ENCODE assay signal across 17 cellular contexts in the genomic region with DNA sequence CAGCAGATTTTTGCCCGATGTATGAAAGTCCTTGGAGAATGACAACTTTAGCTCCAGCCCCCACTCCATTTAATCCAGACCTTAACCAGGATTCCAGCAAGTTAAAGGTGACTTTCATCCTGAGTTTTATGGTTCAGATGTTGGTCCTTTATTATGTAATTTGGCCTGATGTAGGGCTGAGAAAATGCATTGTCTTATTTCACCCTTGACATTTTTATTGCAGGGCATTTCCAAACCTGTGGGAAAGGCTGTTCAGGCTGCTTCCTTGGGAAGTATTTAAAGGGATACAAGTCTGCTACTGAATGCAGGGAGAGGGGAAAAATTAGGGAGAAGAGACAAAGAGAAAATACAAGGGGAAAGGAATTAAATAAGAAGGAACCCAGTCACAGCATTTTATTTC. TPM values are rescaled to one million over a fixed set of nuclear protein-coding genes. Genes with fewer than 3 reads are reported as not detected.
DNase-seq lines count a peak whose midpoint lies in the region; ATAC-seq and TF ChIP-seq lines count a peak whose summit lies in the region.
"Had no signal": no experiment of that assay in that cellular context is flagged by ENCODE, and none has a peak within 500 bp of the region (broad histone marks: within the 10 kb centered on the region; RNA-seq: fewer than 3 reads in every experiment).

No MANE protein-coding gene starts in this region.

- no peaks in the 10 kb centered on the region for H3K27me3 ChIP-seq in body of pancreas
- H3K27me3 ChIP-seq in lung (ENCODE audit: control insufficient read depth, insufficient read depth), result no peaks in the 10 kb centered on the region
- H3K27me3 ChIP-seq: BLaER1 had no signal

- H3K27ac ChIP-seq in body of pancreas (peak overlapping the region in 1 of 4 donors; percentile 13), lung (ENCODE audit: low read depth in 1 of 2, low read length in 1 of 2) (no peak overlapping the region)
- H3K27ac ChIP-seq: A549, BLaER1, KMS-11 had no signal

- H3K4me3 ChIP-seq in body of pancreas (no peak overlapping the region), lung (no peak overlapping the region)
- H3K4me3 ChIP-seq: A549, BLaER1, GM12878 had no signal

- ATAC-seq in body of pancreas (peak; percentile 47), lung (ENCODE audit: insufficient read depth, low FRiP score) (no peak)
- ATAC-seq: A549, GM12878, HCT116, HepG2 had no signal

- WGBS in body of pancreas, 2 donors, result 22 to 50% methylated on average over 1 of the region's 1 CpG
- WGBS in lung, 2 donors, result 59 to 71% methylated on average over 1 of the region's 1 CpG

- DNase-seq in EH (ENCODE audit: low read depth) (peak; percentile 19), body of pancreas (no peak), lung (ENCODE audit: low spot score) (peak; percentile 5), ureter (ENCODE audit: low spot score) (peak; percentile 6), NCI-H1105 treated with DMSO at 0.1 percent for 48 hours (lab: John Stamatoyannopoulos, UW) (no peak), cerebellum (ENCODE audit: low spot score) (no peak), HK-2 (ENCODE audit: unreplicated experiment) (no peak)
- DNase-seq: AML-193; Caco-2; CD8-positive, alpha-beta memory T cell; DND-41 had no signal

- H3K4me1 ChIP-seq in body of pancreas (peaks cover 4% of the 10 kb centered on the region), lung (ENCODE audit: control insufficient read depth in 2 of 2, insufficient read depth in 2 of 2, low read length in 2 of 2) (no peaks in the 10 kb centered on the region)
- H3K4me1 ChIP-seq: A549, BLaER1, Caco-2 had no signal

- TF ChIP-seq POLR2A in body of pancreas (IDR thresholded peaks at IDR 0.05), result no peak

- TF ChIP-seq CTCF in body of pancreas (IDR thresholded peaks at IDR 0.05) (no peak), lung (IDR thresholded peaks at IDR 0.05; ENCODE audit: control extremely low read depth, extremely low read depth) (no peak)

- no peaks in the 10 kb centered on the region for H3K9me3 ChIP-seq in body of pancreas
- H3K9me3 ChIP-seq in lung (ENCODE audit: control insufficient read depth in 2 of 2, insufficient read depth in 1 of 2, low read length in 1 of 2), result peaks cover 8 to 10% of the 10 kb centered on the region in 2 donors
- H3K9me3 ChIP-seq: Caco-2 had no signal

- intact Hi-C loops in body of pancreas (cut with DNase I), result no loop called here

- H3K36me3 ChIP-seq in body of pancreas (replicated peaks in 1 of 2; ENCODE audit: insufficient read depth in 1 of 2, low read depth in 2 of 2), result no peaks in the 10 kb centered on the region
- H3K36me3 ChIP-seq in lung (ENCODE audit: control insufficient read depth in 2 of 2, insufficient read depth in 2 of 2, low read length in 2 of 2), result no peaks in the 10 kb centered on the region
- H3K36me3 ChIP-seq: BLaER1 had no signal

RNA-seq across cellular contexts. Expression of gene ASB1, which starts 48.8 kb away (rescaled TPM):
- total RNA-seq in body of pancreas (1 to 10 TPM; 6.6 to 9.9 TPM), lung (10 to 100 TPM; 18.2 to 34.9 TPM), ureter (26.2 TPM), cerebellum (15.9 TPM)
- polyA plus RNA-seq in lung, result 10 to 100 TPM; 17.7 to 22.9 TPM

Comparison
In these comparisons a context has a peak if more than half of its experiments do, and no peak if none do; other contexts are left out.
1. DNase-seq: peak in EH (single experiment), lung (single experiment) and ureter (single experiment); none in body of pancreas (0 of 4), NCI-H1105 treated with DMSO at 0.1 percent for 48 hours (single experiment), cerebellum (single experiment) and HK-2 (single experiment).